14 cellular contexts compared by ENCODE assay signal in the genomic region with DNA sequence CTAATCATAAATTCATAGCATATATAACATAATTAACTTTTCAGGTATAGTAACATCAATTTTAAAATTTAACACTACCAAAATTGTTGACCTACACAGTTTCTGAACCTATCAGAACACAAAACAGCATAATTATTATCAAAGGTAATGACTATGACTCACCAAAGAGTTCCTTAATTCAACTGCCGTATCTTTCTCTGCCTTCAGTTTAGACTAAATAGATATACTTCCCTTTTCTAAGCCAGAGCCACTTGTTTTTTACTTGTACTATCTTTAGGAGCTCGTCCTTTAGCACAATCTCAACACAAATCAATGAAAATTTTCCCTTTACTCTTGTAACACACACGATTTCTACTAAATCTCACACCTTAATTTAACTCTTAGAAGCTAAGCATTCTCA.
DNase-seq lines count a peak whose midpoint lies in the region.
"Had no signal": no experiment of that assay in that cellular context is flagged by ENCODE, and none has a peak within 500 bp of the region (broad histone marks: within the 10 kb centered on the region; RNA-seq: fewer than 3 reads in every experiment).

No MANE protein-coding gene starts in this region.

- DNase-seq in COLO829 (ENCODE audit: low spot score) (peak; percentile 17), NOMO-1 (lab: John Stamatoyannopoulos, UW; ENCODE audit: unreplicated experiment in 2 of 2) (peak; percentile 57 to 93), astrocyte of the hippocampus (ENCODE audit: low read depth, low spot score) (peak; percentile 12), medulla oblongata (ENCODE audit: extremely low spot score) (peak; percentile 46), NCI-H146 treated with DMSO at 0.1 percent for 48 hours (lab: John Stamatoyannopoulos, UW; ENCODE audit: unreplicated experiment) (no peak), DMS53 (lab: John Stamatoyannopoulos, UW) (no peak), NCI-H187 treated with DMSO at 0.1 percent for 48 hours (lab: John Stamatoyannopoulos, UW) (no peak), GM03348 (ENCODE audit: low spot score) (no peak)
- DNase-seq: activated CD4-positive, alpha-beta T cell treated with anti-CD3 and anti-CD28 coated beads, Interleukin-2, amount 50 U/mL, for 4 hours; body of pancreas; NCI-H1694 treated with DMSO at 0.1 percent for 48 hours; NCI-H526; T1000; testis had no signal

Comparison
In these comparisons a context has a peak if more than half of its experiments do, and no peak if none do; other contexts are left out.
1. DNase-seq: peak in COLO829 (single experiment), NOMO-1 (2 of 2), astrocyte of the hippocampus (single experiment) and medulla oblongata (single experiment); none in NCI-H146 treated with DMSO at 0.1 percent for 48 hours (single experiment), DMS53 (single experiment), NCI-H187 treated with DMSO at 0.1 percent for 48 hours (single experiment) and GM03348 (single experiment).